9 cellular contexts compared by ENCODE assay signal in genomic region chr4:82780398-82781231, GRCh38. TPM values are rescaled to one million over a fixed set of nuclear protein-coding genes. Genes with fewer than 3 reads are reported as not detected.
A peak's percentile ranks its signal among the peaks of the same experiment; 100 is the strongest.
DNase-seq lines count a peak whose midpoint lies in the region; ATAC-seq and TF ChIP-seq lines count a peak whose summit lies in the region.
"Had no signal": no experiment of that assay in that cellular context is flagged by ENCODE, and none has a peak within 500 bp of the region (broad histone marks: within the 10 kb centered on the region; RNA-seq: fewer than 3 reads in every experiment).

No MANE protein-coding gene starts in this region.

- H3K4me3 ChIP-seq in esophagus muscularis mucosa = no peak overlapping the region

- DNase-seq in Daoy (ENCODE audit: low read depth) = peak; percentile 80
- peak; percentile 90 to 91 for DNase-seq in NCI-H524 (lab: John Stamatoyannopoulos, UW)
- peak; percentile 48 for DNase-seq in ecto neural progenitor cell (ENCODE audit: low spot score)
- no peak for DNase-seq in progenitor cell of endocrine pancreas (ENCODE audit: low spot score, unreplicated experiment)
- DNase-seq in esophagus muscularis mucosa (ENCODE audit: extremely low spot score) = no peak
- DNase-seq in activated CD4-positive, alpha-beta T cell treated with anti-CD3 and anti-CD28 coated beads, Interleukin-2, amount 10 ng/mL, durations not matched to agents 7 days and 5 days = no peak
- no peak for DNase-seq in 8988T

- peaks cover 3% of the 10 kb centered on the region for H3K9me3 Mint-ChIP-seq in progenitor cell of endocrine pancreas (ENCODE audit: low read depth)
- no peaks in the 10 kb centered on the region for H3K9me3 Mint-ChIP-seq in activated CD4-positive, alpha-beta T cell treated with anti-CD3 and anti-CD28 coated beads, Interleukin-2, amount 10 ng/mL, durations not matched to agents 7 days and 5 days
- H3K9me3 Mint-ChIP-seq: dendritic cell treated with granulocyte-macrophage colony-stimulating factor and Interleukin-4, amounts not matched to agents 40 ng/mL and 50 ng/mL, for 4 days had no signal

- peak; percentile 86 for ATAC-seq in HG03139 (IDR thresholded peaks at IDR 0.05; ENCODE audit: unreplicated experiment)

- H3K36me3 Mint-ChIP-seq in progenitor cell of endocrine pancreas (ENCODE audit: insufficient read depth) = no peaks in the 10 kb centered on the region
- H3K36me3 Mint-ChIP-seq in activated CD4-positive, alpha-beta T cell treated with anti-CD3 and anti-CD28 coated beads, Interleukin-2, amount 10 ng/mL, durations not matched to agents 7 days and 5 days (ENCODE audit: low read depth) = no peaks in the 10 kb centered on the region

- H3K27me3 Mint-ChIP-seq in progenitor cell of endocrine pancreas = no peaks in the 10 kb centered on the region
- H3K27me3 Mint-ChIP-seq in activated CD4-positive, alpha-beta T cell treated with anti-CD3 and anti-CD28 coated beads, Interleukin-2, amount 10 ng/mL, durations not matched to agents 7 days and 5 days = peaks cover 11% of the 10 kb centered on the region
- H3K27me3 Mint-ChIP-seq: dendritic cell treated with granulocyte-macrophage colony-stimulating factor and Interleukin-4, amounts not matched to agents 40 ng/mL and 50 ng/mL, for 4 days had no signal

- H3K9me3 ChIP-seq in esophagus muscularis mucosa = no peaks in the 10 kb centered on the region

- peaks cover 22% of the 10 kb centered on the region for H3K4me1 Mint-ChIP-seq in progenitor cell of endocrine pancreas (ENCODE audit: low read depth)
- H3K4me1 Mint-ChIP-seq in activated CD4-positive, alpha-beta T cell treated with anti-CD3 and anti-CD28 coated beads, Interleukin-2, amount 10 ng/mL, durations not matched to agents 7 days and 5 days = no peaks in the 10 kb centered on the region

- 28% methylated on average over 10 of the region's 10 CpGs for WGBS in esophagus muscularis mucosa

- POLR2A ChIA-PET in activated CD4-positive, alpha-beta T cell treated with anti-CD3 and anti-CD28 coated beads, Interleukin-2, amount 10 ng/mL, durations not matched to agents 7 days and 5 days (lab: Charles Lee) = no interaction called here

- no peak for TF ChIP-seq POLR2A in esophagus muscularis mucosa (IDR thresholded peaks at IDR 0.05; ENCODE audit: low read depth)

- peaks cover 0 to under 1% (median 0%) of the 10 kb centered on the region in 4 donors for H3K36me3 ChIP-seq in esophagus muscularis mucosa

- H3K27ac Mint-ChIP-seq in progenitor cell of endocrine pancreas = peak overlapping the region; percentile 73
- no peak overlapping the region for H3K27ac Mint-ChIP-seq in activated CD4-positive, alpha-beta T cell treated with anti-CD3 and anti-CD28 coated beads, Interleukin-2, amount 10 ng/mL, durations not matched to agents 7 days and 5 days
- H3K27ac Mint-ChIP-seq: dendritic cell treated with granulocyte-macrophage colony-stimulating factor and Interleukin-4, amounts not matched to agents 40 ng/mL and 50 ng/mL, for 4 days had no signal

- peak overlapping the region in 2 of 4 donors; percentile 1 to 15 for H3K27ac ChIP-seq in esophagus muscularis mucosa (replicated peaks in 1 of 4)

- intact Hi-C loops in esophagus muscularis mucosa (cut with DNase I) = no loop called here

- H3K4me3 Mint-ChIP-seq in progenitor cell of endocrine pancreas (ENCODE audit: low read depth) = no peak overlapping the region
- H3K4me3 Mint-ChIP-seq in activated CD4-positive, alpha-beta T cell treated with anti-CD3 and anti-CD28 coated beads, Interleukin-2, amount 10 ng/mL, durations not matched to agents 7 days and 5 days = no peak overlapping the region
- H3K4me3 Mint-ChIP-seq: dendritic cell treated with granulocyte-macrophage colony-stimulating factor and Interleukin-4, amounts not matched to agents 40 ng/mL and 50 ng/mL, for 4 days had no signal

- H3K4me1 ChIP-seq in esophagus muscularis mucosa = peaks cover 7 to 47% (median 30%) of the 10 kb centered on the region in 4 donors

- peak; percentile 15 for TF ChIP-seq CTCF in progenitor cell of endocrine pancreas (IDR thresholded peaks at IDR 0.05; ENCODE audit: unreplicated experiment)
- no peak for TF ChIP-seq CTCF in esophagus muscularis mucosa (IDR thresholded peaks at IDR 0.05)

- CTCF ChIA-PET in activated CD4-positive, alpha-beta T cell treated with anti-CD3 and anti-CD28 coated beads, Interleukin-2, amount 10 ng/mL, durations not matched to agents 7 days and 5 days (lab: Charles Lee) = interaction anchor here (1.5 kb wide), 1 partner anchor 16 kb away, joined by 6 read pairs; no protein-coding TSS in a partner anchor

- no peak for TF ChIP-seq EP300 in esophagus muscularis mucosa (IDR thresholded peaks at IDR 0.05)

- H3K27me3 ChIP-seq in esophagus muscularis mucosa = no peaks in the 10 kb centered on the region

RNA-seq across cellular contexts. Expression of gene SCD5, which starts 18.0 kb away (rescaled TPM):
- 6.3 and 6.6 TPM in 2 replicates for total RNA-seq in Daoy (2014; rRNA removed; shearing (Covaris generic))
- total RNA-seq in progenitor cell of endocrine pancreas (14.6 and 15.7 TPM in 2 replicates), esophagus muscularis mucosa (10 to 100 TPM; 17.6 to 28.4 (median 22.9) TPM)
- 1 to 10 TPM; 2.0 TPM for total RNA-seq in activated CD4-positive, alpha-beta T cell treated with anti-CD3 and anti-CD28 coated beads, Interleukin-2, amount 10 ng/mL, durations not matched to agents 7 days and 5 days

Comparison
In these comparisons a context has a peak if more than half of its experiments do, and no peak if none do; other contexts are left out.
1. DNase-seq: peak in Daoy (single experiment), NCI-H524 (2 of 2) and ecto neural progenitor cell (single experiment); none in progenitor cell of endocrine pancreas (single experiment), esophagus muscularis mucosa (single experiment), activated CD4-positive, alpha-beta T cell treated with anti-CD3 and anti-CD28 coated beads, Interleukin-2, amount 10 ng/mL, durations not matched to agents 7 days and 5 days (single experiment) and 8988T (single experiment).